ENCODE assay signal across 1 cellular context in the genomic region with DNA sequence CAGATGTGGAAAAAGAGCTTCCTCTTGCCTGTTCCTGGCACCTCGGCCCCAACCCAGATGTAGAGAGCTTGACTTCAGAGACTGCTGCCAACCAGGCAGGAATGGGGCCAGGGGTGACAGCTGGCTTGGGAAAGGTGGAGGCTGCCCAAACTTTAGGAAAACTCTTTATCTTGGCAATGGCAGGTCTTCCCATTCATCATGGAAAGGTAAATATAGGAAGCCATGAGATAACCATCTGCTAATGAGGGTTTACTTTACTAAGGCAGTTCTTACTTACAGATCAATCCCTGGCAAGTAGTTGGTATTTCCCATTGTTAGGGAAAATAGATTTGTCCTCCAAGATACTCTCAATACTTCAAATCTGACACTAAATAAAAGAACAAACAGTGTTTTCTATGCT.
TF ChIP-seq lines count a peak whose summit lies in the region.

No MANE protein-coding gene starts in this region.

TF ChIP-seq in IMR-90, 13 proteins besides CTCF, POLR2A, EP300 and RAD21 (continued from another document):
- TF ChIP-seq RCOR1 (IDR thresholded peaks at IDR 0.05; ENCODE audit: insufficient replicate concordance, low read length) (no peak), CHD1 (IDR thresholded peaks at IDR 0.05; ENCODE audit: low read depth, low read length) (no peak), MXI1 (IDR thresholded peaks at IDR 0.05; ENCODE audit: borderline replicate concordance, low read depth, low read length) (no peak), MAFK (IDR thresholded peaks at IDR 0.05; ENCODE audit: low read depth, low read length) (no peak), RFX5 (IDR thresholded peaks at IDR 0.05; ENCODE audit: low read depth, low read length) (no peak), SMC3 (IDR thresholded peaks at IDR 0.05; ENCODE audit: low read depth, low read length) (no peak)
TF ChIP-seq in IMR-90: peak in this region for 0.
